In genomic region chr13:32031815-32032345, GRCh38 we compare ENCODE assay signal across 8 cellular contexts. TPM values are rescaled to one million over a fixed set of nuclear protein-coding genes. Genes with fewer than 3 reads are reported as not detected.
A peak's percentile ranks its signal among the peaks of the same experiment; 100 is the strongest.
DNase-seq lines count a peak whose midpoint lies in the region; ATAC-seq and TF ChIP-seq lines count a peak whose summit lies in the region.

No MANE protein-coding gene starts in this region.

- H3K9ac ChIP-seq in BLaER1, result no peak overlapping the region

- DNase-seq in M059J (ENCODE audit: low read depth), result peak; percentile 18
- no peak for DNase-seq in choroid plexus epithelial cell (ENCODE audit: low read depth)
- DNase-seq in naive thymus-derived CD4-positive, alpha-beta T cell, result no peak
- no peak for DNase-seq in occipital lobe (lab: John Stamatoyannopoulos, UW)
- no peak for DNase-seq in NCI-H2081 (lab: John Stamatoyannopoulos, UW)
- DNase-seq in SIG-M5 treated with dmso at 0.1 percent for 504 hours (lab: John Stamatoyannopoulos, UW; ENCODE audit: unreplicated experiment), result no peak

- no peaks in the 10 kb centered on the region for H3K9me3 ChIP-seq in BLaER1
- no peaks in the 10 kb centered on the region for H3K9me3 ChIP-seq in naive thymus-derived CD4-positive, alpha-beta T cell (ENCODE audit: control insufficient read depth in 2 of 3, low read length in 3 of 3)

- no peak overlapping the region for H3K27ac ChIP-seq in BLaER1
- H3K27ac ChIP-seq in naive thymus-derived CD4-positive, alpha-beta T cell (ENCODE audit: low read depth, low read length), result peak overlapping the region; percentile 72

- intact Hi-C loops in naive thymus-derived CD4-positive, alpha-beta T cell (cut with micrococcal nuclease), result loop anchor here (1.0 to 5.0 kb wide), 12 partner anchors 7 to 1510 kb away; partner anchors contain the start of genes N4BP2L1 (in 2 of the 2), N4BP2L2 (in 1 of the 2) and PDS5B (in 1 of the 2)

- peaks cover 10 to 71% (median 56%) of the 10 kb centered on the region in 7 donors for H3K4me1 Mint-ChIP-seq in naive thymus-derived CD4-positive, alpha-beta T cell

- peaks cover 12% of the 10 kb centered on the region for H4K20me1 ChIP-seq in BLaER1

- H3K27ac Mint-ChIP-seq in naive thymus-derived CD4-positive, alpha-beta T cell, result peak overlapping the region; percentile 77 to 97 (median 83)

- peaks cover 0 to 7% (median 0%) of the 10 kb centered on the region in 5 donors for H3K36me3 Mint-ChIP-seq in naive thymus-derived CD4-positive, alpha-beta T cell

- H3K27me3 ChIP-seq in BLaER1, result peaks cover 47% of the 10 kb centered on the region
- no peaks in the 10 kb centered on the region for H3K27me3 ChIP-seq in naive thymus-derived CD4-positive, alpha-beta T cell (ENCODE audit: control insufficient read depth in 2 of 2, insufficient read depth in 2 of 2, low read length in 2 of 2)

- no peaks in the 10 kb centered on the region for H3K36me3 ChIP-seq in BLaER1
- peaks cover 0 to 5% (median 0%) of the 10 kb centered on the region in 3 experiments for H3K36me3 ChIP-seq in naive thymus-derived CD4-positive, alpha-beta T cell (ENCODE audit: control insufficient read depth in 2 of 3, insufficient read depth in 3 of 3, low read length in 3 of 3)

- no peaks in the 10 kb centered on the region for H3K9me3 Mint-ChIP-seq in naive thymus-derived CD4-positive, alpha-beta T cell

- no peak for ATAC-seq in naive thymus-derived CD4-positive, alpha-beta T cell
- ATAC-seq in HG03354 (IDR thresholded peaks at IDR 0.05; ENCODE audit: poor library complexity, severe bottlenecking, unreplicated experiment), result no peak

- CTCF ChIA-PET in naive thymus-derived CD4-positive, alpha-beta T cell (lab: Charles Lee), result interaction anchor here (1.3 kb wide), 1 partner anchor 16 kb away, joined by 4 read pairs; no protein-coding TSS in a partner anchor

- POLR2A ChIA-PET in naive thymus-derived CD4-positive, alpha-beta T cell (lab: Charles Lee), result interaction anchor here (0.8 to 2.9 kb wide), 4 partner anchors 10 to 283 kb away, joined by 3 to 23 read pairs (median 9); partner anchors contain the start of genes BRCA2 and ZAR1L

- peak overlapping the region; percentile 70 for H3K4me3 ChIP-seq in BLaER1
- H3K4me3 ChIP-seq in choroid plexus epithelial cell (ENCODE audit: low read depth, low read length), result peak overlapping the region; percentile 74
- peak overlapping the region; percentile 71 for H3K4me3 ChIP-seq in naive thymus-derived CD4-positive, alpha-beta T cell (ENCODE audit: low read length)

- H3K4me1 ChIP-seq in BLaER1, result peaks cover 9% of the 10 kb centered on the region; the same call in 1 of the 2 replicates
- H3K4me1 ChIP-seq in naive thymus-derived CD4-positive, alpha-beta T cell (ENCODE audit: control insufficient read depth in 2 of 2, insufficient read depth in 2 of 2, low read length in 2 of 2), result peaks cover 3 to 16% of the 10 kb centered on the region in 2 donors

- H3K27me3 Mint-ChIP-seq in naive thymus-derived CD4-positive, alpha-beta T cell, result peaks cover 7 to 49% (median 13%) of the 10 kb centered on the region in 5 donors

- H3K4me2 ChIP-seq in BLaER1, result peak overlapping the region; percentile 95

- H3K4me3 Mint-ChIP-seq in naive thymus-derived CD4-positive, alpha-beta T cell, result peak overlapping the region; percentile 82 to 99 (median 90)

- TF ChIP-seq CTCF in choroid plexus epithelial cell (conservative IDR thresholded peaks at IDR 0.05; ENCODE audit: low read depth, low read length), result no peak

RNA-seq across cellular contexts. Expression of gene FRY, which starts 0.3 kb away (rescaled TPM):
- total RNA-seq in M059J (2014; rRNA removed; shearing (Covaris generic)), result 2.4 and 5.7 TPM in 2 replicates
- total RNA-seq in naive thymus-derived CD4-positive, alpha-beta T cell, result 10 to 100 TPM in 4 of 5 experiments, 1 to 10 TPM in 1; 9.9 to 39.9 (median 24.0) TPM
- polyA plus RNA-seq in naive thymus-derived CD4-positive, alpha-beta T cell, result 1 to 10 TPM; 2.2 to 6.4 TPM
- total RNA-seq in occipital lobe, result 75.6 TPM
